Comparison of ENCODE assay signal across 8 cellular contexts in genomic region chr12:122021822-122022392, GRCh38. TPM values are rescaled to one million over a fixed set of nuclear protein-coding genes. Genes with fewer than 3 reads are reported as not detected.
DNase-seq lines count a peak whose midpoint lies in the region; ATAC-seq and TF ChIP-seq lines count a peak whose summit lies in the region.

TSS of gene BCL7A (plus strand) at chr12:122021884. CDS start at chr12:122022092, 208 bp downstream.

- no peaks in the 10 kb centered on the region for H3K9me3 Mint-ChIP-seq in activated naive CD4-positive, alpha-beta T cell treated with anti-CD3 and anti-CD28 coated beads, Interleukin-2, amount 50 U/mL, for 72 hours
- H3K9me3 Mint-ChIP-seq in glutamatergic neuron (ENCODE audit: unreplicated experiment): peaks cover 31% of the 10 kb centered on the region

- H3K27ac ChIP-seq in RWPE1: peak within 1 kb of the TSS; percentile 93
- H3K27ac ChIP-seq in transverse colon: peak within 1 kb of the TSS; percentile 72 to 89 (median 82)

- no peak for TF ChIP-seq CTCF in RWPE1 (conservative IDR thresholded peaks at IDR 0.05; ENCODE audit: low read depth)
- no peak for TF ChIP-seq CTCF in glutamatergic neuron (IDR thresholded peaks at IDR 0.05; ENCODE audit: partially characterized antibody, unreplicated experiment)
- no peak for TF ChIP-seq CTCF in transverse colon (IDR thresholded peaks at IDR 0.05)

- peak; percentile 68 to 83 for ATAC-seq in activated naive CD4-positive, alpha-beta T cell treated with anti-CD3 and anti-CD28 coated beads, Interleukin-2, amount 50 U/mL, for 72 hours
- ATAC-seq in GM21515 (IDR thresholded peaks at IDR 0.05; ENCODE audit: unreplicated experiment): no peak

- POLR2A ChIA-PET in RWPE1 (lab: Yijun Ruan, JAX; ENCODE audit: low non-redundant PET): interaction anchor here (0.6 kb wide), 1 partner anchor 57 kb away, joined by 3 read pairs; the partner anchor contains the start of gene MLXIP

- CTCF ChIA-PET in RWPE1 (lab: Yijun Ruan, JAX): no interaction called here

- peaks cover 0 to 5% of the 10 kb centered on the region in 2 donors for H3K36me3 Mint-ChIP-seq in activated naive CD4-positive, alpha-beta T cell treated with anti-CD3 and anti-CD28 coated beads, Interleukin-2, amount 50 U/mL, for 72 hours
- peaks cover 12% of the 10 kb centered on the region for H3K36me3 Mint-ChIP-seq in glutamatergic neuron (ENCODE audit: unreplicated experiment)

- TF ChIP-seq EP300 in transverse colon (IDR thresholded peaks at IDR 0.05; ENCODE audit: low read depth): no peak

- H3K36me3 ChIP-seq in transverse colon: no peaks in the 10 kb centered on the region

- intact Hi-C loops in transverse colon (cut with DNase I; ENCODE audit: low total_unique reads): no loop called here

- TF ChIP-seq POLR2A in transverse colon (IDR thresholded peaks at IDR 0.05): peak; percentile 52

- H3K4me1 Mint-ChIP-seq in glutamatergic neuron (ENCODE audit: low read depth, unreplicated experiment): peaks cover 16% of the 10 kb centered on the region

- in situ Hi-C loops in transverse colon (cut with MboI; ENCODE audit: low pct_ligation_motif_present in 1 of 4, low pct_unique_long_range_greater_than_20kb in 1 of 4, low sequenced_read_pairs in 3 of 4): no loop called here

- DNase-seq in DMS53 (lab: John Stamatoyannopoulos, UW) (peak; percentile 85), HuH-7 (ENCODE audit: low spot score) (peak; percentile 57), RWPE1 (ENCODE audit: low spot score) (peak; percentile 45), glutamatergic neuron (peak; percentile 78), occipital lobe (lab: John Stamatoyannopoulos, UW) (peak; percentile 72), transverse colon (peak; percentile 76)
- DNase-seq in activated naive CD4-positive, alpha-beta T cell treated with anti-CD3 and anti-CD28 coated beads, Interleukin-2, amount 50 U/mL, for 72 hours (ENCODE audit: low spot score in 2 of 2): peak in 1 of 2 donors; percentile 64

- peak within 1 kb of the TSS; percentile 98 for H3K4me3 Mint-ChIP-seq in glutamatergic neuron (ENCODE audit: unreplicated experiment)

- 0% methylated on average over 49 of the region's 83 CpGs; no CpG with 5 or more reads in 1 of the 2 donors for WGBS in transverse colon (ENCODE audit: low coverage in 1 of 2), 2 donors

- H3K4me1 ChIP-seq in transverse colon: peaks cover 15 to 25% (median 23%) of the 10 kb centered on the region in 4 donors

- H3K27me3 ChIP-seq in transverse colon: peaks cover 5% of the 10 kb centered on the region

- no peaks in the 10 kb centered on the region for H3K9me3 ChIP-seq in transverse colon

- peaks cover 28% of the 10 kb centered on the region for H3K27me3 Mint-ChIP-seq in glutamatergic neuron (ENCODE audit: unreplicated experiment)

- peak within 1 kb of the TSS; percentile 66 to 90 for H3K27ac Mint-ChIP-seq in activated naive CD4-positive, alpha-beta T cell treated with anti-CD3 and anti-CD28 coated beads, Interleukin-2, amount 50 U/mL, for 72 hours
- H3K27ac Mint-ChIP-seq in glutamatergic neuron (ENCODE audit: unreplicated experiment): peak within 1 kb of the TSS; percentile 100

- H3K4me3 ChIP-seq in transverse colon: peak within 1 kb of the TSS; percentile 72 to 92 (median 82)

RNA-seq across cellular contexts. Expression of gene BCL7A, which starts in this region (rescaled TPM):
- total RNA-seq in activated naive CD4-positive, alpha-beta T cell treated with anti-CD3 and anti-CD28 coated beads, Interleukin-2, amount 50 U/mL, for 72 hours: 1 to 10 TPM; 3.3 to 5.8 TPM
- total RNA-seq in glutamatergic neuron (ENCODE audit: unreplicated experiment) (148 TPM), occipital lobe (103 TPM), transverse colon (1 to 10 TPM in 3 of 4 donors, under 1 TPM in 1; 0.75 to 6.8 (median 6.3) TPM)

Comparison
In these comparisons a context has a peak if more than half of its experiments do, and no peak if none do; other contexts are left out.
1. RNA of gene BCL7A (total RNA-seq): 148 TPM in glutamatergic neuron (single experiment) and 103 TPM in occipital lobe (single experiment); 0.75 to 6.8 TPM in transverse colon and 3.3 to 5.8 TPM in activated naive CD4-positive, alpha-beta T cell treated with anti-CD3 and anti-CD28 coated beads, Interleukin-2, amount 50 U/mL, for 72 hours; every median in the first group is over 10 times any median in the second.